31 cellular contexts compared by ENCODE assay signal in genomic region chr6:14194483-14194882, GRCh38.
"Had no signal": no experiment of that assay in that cellular context is flagged by ENCODE, and none has a peak within 500 bp of the region (broad histone marks: within the 10 kb centered on the region; RNA-seq: fewer than 3 reads in every experiment).

No MANE protein-coding gene starts in this region.

- H3K4me3 ChIP-seq: ascending aorta, cardiac muscle cell, SJCRH30 had no signal

- ATAC-seq: activated CD4-positive, alpha-beta T cell treated with anti-CD3 and anti-CD28 coated beads for 36 hours; activated CD4-positive, CD25-positive, alpha-beta regulatory T cell treated with anti-CD3 and anti-CD28 coated beads, Interleukin-2, amount 50 U/mL, for 24 hours; activated CD8-positive, alpha-beta T cell treated with anti-CD3 and anti-CD28 coated beads, Interleukin-2, amount 10 ng/mL, durations not matched to agents 7 days and 5 days had no signal

- H3K4me1 Mint-ChIP-seq: activated CD4-positive, alpha-beta T cell treated with anti-CD3 and anti-CD28 coated beads for 36 hours; activated CD4-positive, alpha-beta T cell treated with anti-CD3 and anti-CD28 coated beads, Interleukin-2, amount 10 ng/mL, durations not matched to agents 7 days and 5 days; activated naive CD4-positive, alpha-beta T cell treated with anti-CD3 and anti-CD28 coated beads, Interleukin-2, amount 50 U/mL, for 24 hours; activated naive CD8-positive, alpha-beta T cell treated with anti-CD3 and anti-CD28 coated beads, Interleukin-2, amount 10 ng/mL, durations not matched to agents 7 days and 5 days; central memory CD8-positive, alpha-beta T cell had no signal

- H3K9me2 ChIP-seq: SK-N-SH had no signal

- H3K4me2 ChIP-seq: KMS-11, SK-N-SH had no signal

- H3K27ac ChIP-seq: ascending aorta, cardiac muscle cell, KMS-11, SJCRH30 had no signal

- H3K36me3 ChIP-seq: ascending aorta, cardiac muscle cell, SJCRH30 had no signal

- H3K9me3 ChIP-seq: ascending aorta, SJCRH30, SK-N-SH had no signal

- H3K4me1 ChIP-seq: ascending aorta, SJCRH30 had no signal

- H3K9ac ChIP-seq: KMS-11, SK-N-SH had no signal

- H3K4me3 Mint-ChIP-seq: activated CD4-positive, alpha-beta T cell treated with anti-CD3 and anti-CD28 coated beads for 36 hours; activated CD4-positive, alpha-beta T cell treated with anti-CD3 and anti-CD28 coated beads, Interleukin-2, amount 10 ng/mL, durations not matched to agents 7 days and 5 days; activated CD8-positive, alpha-beta T cell treated with anti-CD3 and anti-CD28 coated beads, Interleukin-2, amount 10 ng/mL, durations not matched to agents 7 days and 5 days; activated naive CD4-positive, alpha-beta T cell treated with anti-CD3 and anti-CD28 coated beads, Interleukin-2, amount 50 U/mL, for 24 hours; activated naive CD8-positive, alpha-beta T cell treated with anti-CD3 and anti-CD28 coated beads, Interleukin-2, amount 10 ng/mL, durations not matched to agents 7 days and 5 days; activated T-cell treated with anti-CD3 and anti-CD28 coated beads, Interleukin-2, amount 50 U/mL, for 24 hours; central memory CD8-positive, alpha-beta T cell; T-helper 1 cell treated with Interleukin-12 subunit alpha and Interleukin-12 subunit beta and Interleukin-4 antibody, amounts not matched to agents 30 μg/mL and 1 μg/mL, for 36 hours; T-helper 2 cell treated with Interferon-gamma antibody and Interleukin-4, amounts not matched to agents 5 μg/mL and 100 μg/mL, for 36 hours had no signal

- H3K9me3 Mint-ChIP-seq: activated CD4-positive, alpha-beta T cell treated with anti-CD3 and anti-CD28 coated beads, Interleukin-2, amount 10 ng/mL, durations not matched to agents 7 days and 5 days; activated naive CD4-positive, alpha-beta T cell treated with anti-CD3 and anti-CD28 coated beads, Interleukin-2, amount 50 U/mL, for 24 hours; activated naive CD8-positive, alpha-beta T cell treated with anti-CD3 and anti-CD28 coated beads, Interleukin-2, amount 10 ng/mL, durations not matched to agents 7 days and 5 days; activated T-cell treated with anti-CD3 and anti-CD28 coated beads, Interleukin-2, amount 50 U/mL, for 24 hours; activated T-helper 2 cell treated with anti-CD3 and anti-CD28 coated beads, Interferon-gamma antibody, Interleukin-2, Interleukin-4, amounts not matched to agents 10 μg/mL and 5 μg/mL and 100 μg/mL, durations not matched to agents 14 hours and 24 hours and 36 hours; central memory CD8-positive, alpha-beta T cell; T-helper 1 cell treated with Interleukin-12 subunit alpha and Interleukin-12 subunit beta and Interleukin-4 antibody, amounts not matched to agents 30 μg/mL and 1 μg/mL, for 36 hours had no signal

- H3K36me3 Mint-ChIP-seq: activated naive CD4-positive, alpha-beta T cell treated with anti-CD3 and anti-CD28 coated beads, Interleukin-2, amount 50 U/mL, for 24 hours had no signal

- H3K27me3 ChIP-seq: ascending aorta, cardiac muscle cell, SJCRH30 had no signal

- H3K27ac Mint-ChIP-seq: activated CD4-positive, alpha-beta T cell treated with anti-CD3 and anti-CD28 coated beads for 36 hours; activated CD4-positive, alpha-beta T cell treated with anti-CD3 and anti-CD28 coated beads, Interleukin-2, amount 10 ng/mL, durations not matched to agents 7 days and 5 days; activated CD8-positive, alpha-beta T cell treated with anti-CD3 and anti-CD28 coated beads, Interleukin-2, amount 10 ng/mL, durations not matched to agents 7 days and 5 days; activated naive CD4-positive, alpha-beta T cell treated with anti-CD3 and anti-CD28 coated beads, Interleukin-2, amount 50 U/mL, for 24 hours; activated naive CD8-positive, alpha-beta T cell treated with anti-CD3 and anti-CD28 coated beads, Interleukin-2, amount 10 ng/mL, durations not matched to agents 7 days and 5 days; activated T-cell treated with anti-CD3 and anti-CD28 coated beads, Interleukin-2, amount 50 U/mL, for 24 hours; activated T-helper 2 cell treated with anti-CD3 and anti-CD28 coated beads, Interferon-gamma antibody, Interleukin-2, Interleukin-4, amounts not matched to agents 10 μg/mL and 5 μg/mL and 100 μg/mL, durations not matched to agents 14 hours and 24 hours and 36 hours; T-helper 1 cell treated with Interleukin-12 subunit alpha and Interleukin-12 subunit beta and Interleukin-4 antibody, amounts not matched to agents 30 μg/mL and 1 μg/mL, for 36 hours; T-helper 2 cell treated with Interferon-gamma antibody and Interleukin-4, amounts not matched to agents 5 μg/mL and 100 μg/mL, for 36 hours had no signal

- DNase-seq: activated CD4-positive, alpha-beta T cell treated with anti-CD3 and anti-CD28 coated beads for 36 hours; activated CD4-positive, alpha-beta T cell treated with anti-CD3 and anti-CD28 coated beads, Interleukin-2, amount 10 ng/mL, durations not matched to agents 7 days and 5 days; activated CD4-positive, alpha-beta T cell treated with anti-CD3 and anti-CD28 coated beads, Interleukin-2, amount 50 U/mL, for 48 hours; activated CD8-positive, alpha-beta T cell treated with anti-CD3 and anti-CD28 coated beads, Interleukin-2, amount 10 ng/mL, durations not matched to agents 7 days and 5 days; activated gamma-delta T cell; activated naive CD4-positive, alpha-beta T cell treated with Interleukin-2 at 50 U/mL for 16 hours; activated naive CD8-positive, alpha-beta T cell treated with anti-CD3 and anti-CD28 coated beads, Interleukin-2, amount 10 ng/mL, durations not matched to agents 7 days and 5 days; activated T-cell treated with anti-CD3 and anti-CD28 coated beads, Interleukin-2, amount 50 U/mL, for 24 hours; amygdala; MM.1S; NCI-H1092 treated with DMSO at 0.1 percent for 48 hours; NCI-H1417 treated with DMSO at 0.1 percent for 48 hours; NCI-H187 treated with DMSO at 0.1 percent for 48 hours; NCI-H2081; NCI-H2171 treated with DMSO at 0.1 percent for 48 hours; NCI-H226; NCI-H446 treated with DMSO at 0.1 percent for 48 hours; NCI-H69; OCI-M1; SHP77; SJCRH30; SK-N-SH had no signal
